8 cellular contexts compared by ENCODE assay signal in the genomic region with DNA sequence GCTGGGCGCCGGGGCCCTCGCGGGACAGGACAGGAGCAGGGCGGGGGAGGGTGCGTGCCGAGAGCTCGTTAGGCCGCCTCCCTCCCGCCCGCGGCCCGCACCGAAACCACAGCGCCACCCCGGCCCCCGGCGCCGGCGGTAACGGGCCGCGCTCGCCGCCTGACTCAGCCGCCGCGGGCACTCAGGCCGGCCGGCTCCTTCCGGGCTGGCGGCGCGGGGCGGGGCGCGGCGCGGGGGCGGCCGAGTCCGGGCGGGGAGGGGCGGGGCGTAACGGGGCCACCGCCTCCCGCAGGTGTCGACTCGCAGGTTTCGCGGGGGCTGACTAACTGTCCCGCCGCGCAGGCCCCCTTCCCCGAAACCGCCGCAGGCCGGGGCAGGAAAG. TPM values are rescaled to one million over a fixed set of nuclear protein-coding genes. Genes with fewer than 3 reads are reported as not detected.
DNase-seq lines count a peak whose midpoint lies in the region; ATAC-seq and TF ChIP-seq lines count a peak whose summit lies in the region.

A gene with protein sequence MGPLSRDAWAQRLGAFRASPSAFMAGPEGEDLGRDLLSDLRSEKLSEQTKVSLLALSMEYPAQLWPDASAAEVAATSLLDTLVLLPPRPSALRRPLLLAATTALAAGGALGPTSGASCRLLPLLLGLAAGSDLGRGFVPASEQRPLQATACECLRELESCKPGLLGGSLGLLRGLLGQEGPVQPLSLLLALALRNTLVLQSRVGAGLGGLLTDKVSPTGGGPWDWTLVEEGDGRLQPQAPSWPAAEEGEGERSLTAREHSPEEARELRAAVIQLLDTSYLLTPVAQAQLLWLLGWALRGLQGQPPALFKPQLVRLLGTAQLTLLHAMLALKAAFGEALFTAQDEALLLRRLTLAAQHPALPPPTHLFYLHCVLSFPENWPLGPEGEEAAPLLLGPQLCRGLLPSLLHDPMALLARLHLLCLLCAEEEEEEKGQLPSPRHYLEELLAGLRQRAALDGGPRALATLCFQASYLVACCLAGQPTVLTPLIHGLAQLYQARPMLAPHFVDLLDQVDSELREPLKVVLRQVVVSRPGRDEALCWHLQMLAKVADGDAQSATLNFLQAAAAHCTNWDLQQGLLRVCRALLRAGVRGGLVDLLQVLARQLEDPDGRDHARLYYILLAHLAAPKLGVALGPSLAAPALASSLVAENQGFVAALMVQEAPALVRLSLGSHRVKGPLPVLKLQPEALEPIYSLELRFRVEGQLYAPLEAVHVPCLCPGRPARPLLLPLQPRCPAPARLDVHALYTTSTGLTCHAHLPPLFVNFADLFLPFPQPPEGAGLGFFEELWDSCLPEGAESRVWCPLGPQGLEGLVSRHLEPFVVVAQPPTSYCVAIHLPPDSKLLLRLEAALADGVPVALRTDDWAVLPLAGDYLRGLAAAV (minus strand): TSS at position 207 of the 382 bp plus-strand sequence. CDS start 385 bp downstream, outside the sequence.

- H3K4me3 ChIP-seq in AG09309 (ENCODE audit: control insufficient read depth, low read depth, low read length) (peak within 1 kb of the TSS; percentile 96), neutrophil (ENCODE audit: low read depth in 1 of 2, low read length in 1 of 2) (peak within 1 kb of the TSS; percentile 76 to 94), suprapubic skin (peak within 1 kb of the TSS; percentile 77)

- peaks cover 50 to 51% of the 10 kb centered on the region in 2 experiments for H3K4me1 ChIP-seq in neutrophil (ENCODE audit: control insufficient read depth in 1 of 2, insufficient read depth in 1 of 2, low read depth in 1 of 2, low read length in 1 of 2)
- peaks cover 54% of the 10 kb centered on the region for H3K4me1 ChIP-seq in suprapubic skin

- no peaks in the 10 kb centered on the region for H3K9me3 ChIP-seq in neutrophil
- no peaks in the 10 kb centered on the region for H3K9me3 ChIP-seq in suprapubic skin

- no peak for TF ChIP-seq EP300 in suprapubic skin (IDR thresholded peaks at IDR 0.05)

- peak within 1 kb of the TSS; percentile 98 for H3K27ac ChIP-seq in neutrophil
- H3K27ac ChIP-seq in suprapubic skin: peak within 1 kb of the TSS; percentile 91

- DNase-seq in AG09309 (ENCODE audit: low read depth) (no peak), RKO (ENCODE audit: low spot score) (peak; percentile 71), germinal center (ENCODE audit: low spot score) (peak; percentile 89), suprapubic skin (ENCODE audit: low spot score in 2 of 2) (peak; percentile 75 to 82)
- peak; percentile 72 for DNase-seq in activated naive CD4-positive, alpha-beta T cell treated with Interleukin-2 at 50 U/mL for 16 hours

- H3K27me3 ChIP-seq in neutrophil (peaks cover 23% of the 10 kb centered on the region), suprapubic skin (peaks cover under 1% of the 10 kb centered on the region)

- TF ChIP-seq CTCF in AG09309 (IDR thresholded peaks at IDR 0.05; ENCODE audit: control insufficient read depth, insufficient read depth, low read depth, low read length, missing control alignments) (no peak), neutrophil (IDR thresholded peaks at IDR 0.05) (no peak), suprapubic skin (IDR thresholded peaks at IDR 0.05) (no peak)

- H3K36me3 ChIP-seq in neutrophil (peaks cover 33% of the 10 kb centered on the region), suprapubic skin (peaks cover 22% of the 10 kb centered on the region)

- WGBS in suprapubic skin: no CpG with 5 or more reads among the region's 59 CpGs

- no peak for TF ChIP-seq POLR2A in suprapubic skin (IDR thresholded peaks at IDR 0.05)

- ATAC-seq in GM18520 (IDR thresholded peaks at IDR 0.05; ENCODE audit: unreplicated experiment) (peak; percentile 39), HG03135 (IDR thresholded peaks at IDR 0.05; ENCODE audit: unreplicated experiment) (peak; percentile 60)

RNA-seq across cellular contexts. Expression of the gene that starts here (rescaled TPM):
- total RNA-seq in suprapubic skin: 10 to 100 TPM; 26.3 to 55.9 (median 38.1) TPM
